In the genomic region with DNA sequence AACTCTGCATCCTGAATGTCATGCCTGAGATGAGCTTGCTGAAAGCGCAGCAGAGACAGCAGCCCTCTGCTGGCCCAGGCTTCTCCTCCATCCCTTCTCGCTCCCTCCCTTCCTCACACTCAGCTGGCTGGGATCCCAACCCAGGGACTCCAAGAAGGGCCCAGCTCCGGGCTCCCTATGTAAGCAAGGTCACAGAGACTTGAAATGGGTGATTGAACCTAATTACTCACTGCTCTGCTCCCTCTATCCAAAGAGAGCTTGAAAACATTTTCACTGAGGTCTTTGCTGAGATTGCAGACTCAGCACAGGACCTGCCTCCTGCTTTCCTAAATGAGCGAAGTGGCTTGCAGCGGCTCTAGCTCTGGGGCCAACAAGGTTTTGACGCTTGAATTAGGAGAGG, we compare ENCODE assay signal across 9 cellular contexts. TPM values are rescaled to one million over a fixed set of nuclear protein-coding genes. Genes with fewer than 3 reads are reported as not detected.
A peak's percentile ranks its signal among the peaks of the same experiment; 100 is the strongest.
DNase-seq lines count a peak whose midpoint lies in the region; ATAC-seq and TF ChIP-seq lines count a peak whose summit lies in the region.
"Had no signal": no experiment of that assay in that cellular context is flagged by ENCODE, and none has a peak within 500 bp of the region (broad histone marks: within the 10 kb centered on the region; RNA-seq: fewer than 3 reads in every experiment).

No MANE protein-coding gene starts in this region.

- WGBS in adrenal gland, 4 donors, result 17 to 33% (median 22%) methylated on average over 6 of the region's 6 CpGs

- CTCF ChIA-PET in HEK293T (lab: Yijun Ruan, JAX), result interaction anchor here (1.3 to 2.6 kb wide), 2 partner anchors 18 to 22 kb away, joined by 4 to 7 read pairs; no protein-coding TSS in a partner anchor
- CTCF ChIA-PET in T-cell (lab: Charles Lee), result interaction anchor here in 1 of 2 donors (0.5 to 0.6 kb wide), 2 partner anchors 624 to 985 kb away, joined by 3 to 4 read pairs; no protein-coding TSS in a partner anchor

- peaks cover 9% of the 10 kb centered on the region for H3K36me3 Mint-ChIP-seq in T-cell

- no peak overlapping the region for H3K4me3 Mint-ChIP-seq in T-cell

- peaks cover 87 to 94% (median 94%) of the 10 kb centered on the region in 3 donors for H3K4me1 Mint-ChIP-seq in T-cell

- H3K36me3 ChIP-seq in adrenal gland (replicated peaks in 1 of 2) (no peaks in the 10 kb centered on the region), right atrium auricular region (no peaks in the 10 kb centered on the region)

- no peaks in the 10 kb centered on the region for H3K9me3 Mint-ChIP-seq in T-cell
- H3K9me3 Mint-ChIP-seq: IgD-negative memory B cell had no signal

- peak; percentile 89 for DNase-seq in DMS79 treated with DMSO at 0.1 percent for 48 hours (lab: John Stamatoyannopoulos, UW)
- DNase-seq in adrenal gland, result peak; percentile 77 to 95 (median 92)
- no peak for DNase-seq in right atrium auricular region (ENCODE audit: low spot score)
- peak; percentile 39 for DNase-seq in putamen (ENCODE audit: low spot score)
- DNase-seq in HEK293T (ENCODE audit: extremely low spot score), result no peak
- no peak for DNase-seq in T-cell
- DNase-seq in dedifferentiated amniotic fluid mesenchymal stem cell (ENCODE audit: extremely low spot score), result no peak
- DNase-seq in stimulated activated naive CD8-positive, alpha-beta T cell treated with anti-CD3 and anti-CD28 coated beads, Interleukin-15, Interleukin-2, amounts not matched to agents 100 U/mL and 50 U/mL, for 24 hours, result no peak

- TF ChIP-seq CTCF in adrenal gland (IDR thresholded peaks at IDR 0.05) (peak in 5 of 6 experiments; percentile 36 to 53 (median 43)), right atrium auricular region (IDR thresholded peaks at IDR 0.05) (peak in 1 of 2 donors; percentile 36)

- POLR2A ChIA-PET in HEK293T (lab: Yijun Ruan, JAX), result interaction anchor here (0.8 to 1.3 kb wide), 2 partner anchors 19 to 42 kb away, joined by 3 to 4 read pairs; no protein-coding TSS in a partner anchor
- POLR2A ChIA-PET in T-cell (lab: Charles Lee), result interaction anchor here in 1 of 2 donors (0.6 to 0.8 kb wide), 2 partner anchors 30 to 90 kb away, joined by 3 to 4 read pairs; no protein-coding TSS in a partner anchor

- H3K9me3 ChIP-seq in adrenal gland (replicated peaks in 1 of 3) (no peaks in the 10 kb centered on the region), right atrium auricular region (no peaks in the 10 kb centered on the region)

- peak overlapping the region in 1 of 2 donors; percentile 7 for H3K27ac Mint-ChIP-seq in T-cell

- no peak for ATAC-seq in T-cell (replicated peaks in 1 of 4)
- no peak for ATAC-seq in stimulated activated naive CD8-positive, alpha-beta T cell treated with anti-CD3 and anti-CD28 coated beads, Interleukin-15, Interleukin-2, amounts not matched to agents 100 U/mL and 50 U/mL, for 24 hours

- TF ChIP-seq POLR2A in adrenal gland (IDR thresholded peaks at IDR 0.05), result peak in 1 of 2 donors; percentile 46

- H3K27me3 Mint-ChIP-seq in T-cell, result no peaks in the 10 kb centered on the region
- H3K27me3 Mint-ChIP-seq: IgD-negative memory B cell had no signal

- H3K27me3 ChIP-seq in adrenal gland (no peaks in the 10 kb centered on the region), right atrium auricular region (no peaks in the 10 kb centered on the region)

- H3K27ac ChIP-seq in adrenal gland, result peak overlapping the region in 4 of 5 donors; percentile 46 to 90 (median 78)
- peak overlapping the region; percentile 72 to 73 for H3K27ac ChIP-seq in right atrium auricular region

- H3K4me3 ChIP-seq in adrenal gland, result no peak overlapping the region
- H3K4me3 ChIP-seq in right atrium auricular region, result no peak overlapping the region

- intact Hi-C loops in adrenal gland (cut with DNase I), result no loop called here

- H3K4me1 ChIP-seq in adrenal gland (replicated peaks in 1 of 2) (peaks cover 15 to 39% of the 10 kb centered on the region in 2 donors), right atrium auricular region (peaks cover 0 to 77% of the 10 kb centered on the region in 2 donors)

TF ChIP-seq in HEK293T, 16 proteins besides CTCF, POLR2A, EP300 and RAD21:
- no peak for TF ChIP-seq HDGF (IDR thresholded peaks at IDR 0.05; ENCODE audit: borderline replicate concordance)
- TF ChIP-seq, protein P1, sequence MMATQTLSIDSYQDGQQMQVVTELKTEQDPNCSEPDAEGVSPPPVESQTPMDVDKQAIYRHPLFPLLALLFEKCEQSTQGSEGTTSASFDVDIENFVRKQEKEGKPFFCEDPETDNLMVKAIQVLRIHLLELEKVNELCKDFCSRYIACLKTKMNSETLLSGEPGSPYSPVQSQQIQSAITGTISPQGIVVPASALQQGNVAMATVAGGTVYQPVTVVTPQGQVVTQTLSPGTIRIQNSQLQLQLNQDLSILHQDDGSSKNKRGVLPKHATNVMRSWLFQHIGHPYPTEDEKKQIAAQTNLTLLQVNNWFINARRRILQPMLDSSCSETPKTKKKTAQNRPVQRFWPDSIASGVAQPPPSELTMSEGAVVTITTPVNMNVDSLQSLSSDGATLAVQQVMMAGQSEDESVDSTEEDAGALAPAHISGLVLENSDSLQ (IDR thresholded peaks at IDR 0.05), result no peak
TF ChIP-seq in HEK293T: peak in this region for 0.

RNA-seq across cellular contexts. Expression of a gene that starts 42.8 kb away (rescaled TPM):
- total RNA-seq in adrenal gland (100 to 1,000 TPM in 1 of 8 donors, 10 to 100 TPM in 7; 38.6 to 136 (median 61.2) TPM), right atrium auricular region (10 to 100 TPM; 59.5 to 65.1 TPM), T-cell (100 to 1,000 TPM in 4 of 5 donors, 10 to 100 TPM in 1; 97.9 to 167 (median 139) TPM)
- 10 to 100 TPM; 14.5 to 48.7 (median 26.9) TPM for polyA plus RNA-seq in adrenal gland

Comparison
In these comparisons a context has a peak if more than half of its experiments do, and no peak if none do; other contexts are left out.
1. DNase-seq: peak in DMS79 treated with DMSO at 0.1 percent for 48 hours (single experiment), adrenal gland (7 of 7) and putamen (single experiment); none in right atrium auricular region (single experiment), HEK293T (single experiment), T-cell (0 of 34), dedifferentiated amniotic fluid mesenchymal stem cell (single experiment) and stimulated activated naive CD8-positive, alpha-beta T cell treated with anti-CD3 and anti-CD28 coated beads, Interleukin-15, Interleukin-2, amounts not matched to agents 100 U/mL and 50 U/mL, for 24 hours (single experiment).